In the genomic region with DNA sequence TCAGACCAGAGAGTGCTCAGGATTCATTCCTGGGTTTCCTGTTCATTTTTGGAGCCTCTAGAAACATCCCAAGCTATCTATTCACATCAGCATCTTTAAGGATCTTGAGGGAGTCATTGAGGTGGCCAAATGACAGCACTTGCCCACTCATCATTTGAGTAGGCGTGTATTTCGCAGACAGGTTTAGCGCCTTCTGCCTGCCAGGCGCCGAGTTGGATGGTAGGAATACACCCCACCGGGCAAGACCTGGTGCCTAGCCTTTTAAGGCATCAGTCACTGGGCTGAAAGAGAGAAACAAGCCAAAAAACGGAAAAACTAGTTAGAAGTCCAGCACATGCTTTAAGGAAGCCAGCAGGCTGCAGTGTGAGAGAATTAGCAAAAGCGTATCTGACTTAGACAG, we compare ENCODE assay signal across 17 cellular contexts. TPM values are rescaled to one million over a fixed set of nuclear protein-coding genes. Genes with fewer than 3 reads are reported as not detected.
DNase-seq lines count a peak whose midpoint lies in the region; ATAC-seq and TF ChIP-seq lines count a peak whose summit lies in the region.
"Had no signal": no experiment of that assay in that cellular context is flagged by ENCODE, and none has a peak within 500 bp of the region (broad histone marks: within the 10 kb centered on the region; RNA-seq: fewer than 3 reads in every experiment).

No MANE protein-coding gene starts in this region.

- H3K27me3 ChIP-seq in osteoblast (ENCODE audit: insufficient read depth, low read length) (no peaks in the 10 kb centered on the region), mesenchymal stem cell (ENCODE audit: control insufficient read depth in 1 of 2, insufficient read depth in 1 of 2, low read length in 2 of 2) (no peaks in the 10 kb centered on the region)

- H3K27ac Mint-ChIP-seq in activated naive CD4-positive, alpha-beta T cell treated with anti-CD3 and anti-CD28 coated beads, Interleukin-2, amount 50 U/mL, for 24 hours = peak overlapping the region; percentile 87
- H3K27ac Mint-ChIP-seq in CD14-positive monocyte = peak overlapping the region in 4 of 7 donors; percentile 30 to 69 (median 48)
- H3K27ac Mint-ChIP-seq in IgD-negative memory B cell = peak overlapping the region in 2 of 3 donors; percentile 54 to 83
- no peak overlapping the region for H3K27ac Mint-ChIP-seq in T-cell
- H3K27ac Mint-ChIP-seq: B cell; CD8-positive, alpha-beta T cell; HFFc6 had no signal

- TF ChIP-seq CTCF in CD14-positive monocyte (IDR thresholded peaks at IDR 0.05) (no peak), osteoblast (IDR thresholded peaks at IDR 0.05; ENCODE audit: extremely low read depth, low read depth, low read length) (no peak)

- no peak overlapping the region for H3K4ac ChIP-seq in mesenchymal stem cell (ENCODE audit: low read depth in 1 of 2, low read length in 2 of 2)

- no peak overlapping the region for H2BK12ac ChIP-seq in mesenchymal stem cell (ENCODE audit: low read length in 2 of 2)

- H3K9ac ChIP-seq in mesenchymal stem cell (ENCODE audit: low read length) = no peak overlapping the region

- no peak overlapping the region for H3K4me3 Mint-ChIP-seq in activated naive CD4-positive, alpha-beta T cell treated with anti-CD3 and anti-CD28 coated beads, Interleukin-2, amount 50 U/mL, for 24 hours
- H3K4me3 Mint-ChIP-seq in CD14-positive monocyte (no peak overlapping the region), IgD-negative memory B cell (peak overlapping the region in 1 of 4 donors; percentile 65), T-cell (no peak overlapping the region)
- H3K4me3 Mint-ChIP-seq: B cell; CD8-positive, alpha-beta T cell; HFFc6 had no signal

- H2AFZ ChIP-seq in osteoblast (ENCODE audit: low read length) = no peak overlapping the region
- no peak overlapping the region for H2AFZ ChIP-seq in mesenchymal stem cell (ENCODE audit: low read depth, low read length)

- no peak overlapping the region for H4K91ac ChIP-seq in mesenchymal stem cell (ENCODE audit: low read length)

- no peaks in the 10 kb centered on the region for H3K4me1 ChIP-seq in osteoblast (ENCODE audit: insufficient read depth, low read length)
- peaks cover 11% of the 10 kb centered on the region for H3K4me1 ChIP-seq in mesenchymal stem cell (ENCODE audit: control insufficient read depth, insufficient read depth, low read depth, low read length)
- H3K4me1 ChIP-seq: Caco-2, HAP-1 had no signal

- H3K36me3 ChIP-seq in osteoblast (ENCODE audit: insufficient read depth, low read length) (peaks cover 44% of the 10 kb centered on the region), mesenchymal stem cell (ENCODE audit: control insufficient read depth in 1 of 2, insufficient read depth in 2 of 2, low read depth in 1 of 2, low read length in 2 of 2) (peaks cover 75 to 84% of the 10 kb centered on the region in 2 experiments)

- no peak overlapping the region for H3K18ac ChIP-seq in mesenchymal stem cell (ENCODE audit: low read depth in 1 of 2, low read length in 2 of 2)

- peaks cover 4% of the 10 kb centered on the region for H3K9me3 ChIP-seq in osteoblast (ENCODE audit: low read depth, low read length)
- H3K9me3 ChIP-seq in mesenchymal stem cell (ENCODE audit: control insufficient read depth, low read length) = peaks cover 9% of the 10 kb centered on the region
- H3K9me3 ChIP-seq: Caco-2, HAP-1 had no signal

- no peak for ATAC-seq in HG02885 (IDR thresholded peaks at IDR 0.05; ENCODE audit: poor library complexity, unreplicated experiment)
- ATAC-seq in T-cell (replicated peaks in 1 of 4) = no peak
- ATAC-seq: CD8-positive, alpha-beta T cell had no signal

- H3K36me3 Mint-ChIP-seq in activated naive CD4-positive, alpha-beta T cell treated with anti-CD3 and anti-CD28 coated beads, Interleukin-2, amount 50 U/mL, for 24 hours = peaks cover 25% of the 10 kb centered on the region
- peaks cover 80 to 96% of the 10 kb centered on the region in 2 donors for H3K36me3 Mint-ChIP-seq in CD14-positive monocyte
- peaks cover 23% of the 10 kb centered on the region for H3K36me3 Mint-ChIP-seq in IgD-negative memory B cell
- peaks cover 61% of the 10 kb centered on the region for H3K36me3 Mint-ChIP-seq in T-cell

- no peak overlapping the region for H2AK5ac ChIP-seq in mesenchymal stem cell (ENCODE audit: low read length, severe bottlenecking)

- H4K20me1 ChIP-seq in osteoblast (ENCODE audit: insufficient read depth, low read length) = no peaks in the 10 kb centered on the region

- H3K4me2 ChIP-seq in osteoblast (ENCODE audit: insufficient read depth, low read length) = no peak overlapping the region
- no peak overlapping the region for H3K4me2 ChIP-seq in mesenchymal stem cell (ENCODE audit: low read length, poor library complexity, severe bottlenecking)

- H3K27me3 Mint-ChIP-seq in activated naive CD4-positive, alpha-beta T cell treated with anti-CD3 and anti-CD28 coated beads, Interleukin-2, amount 50 U/mL, for 24 hours = no peaks in the 10 kb centered on the region
- H3K27me3 Mint-ChIP-seq in CD14-positive monocyte (ENCODE audit: low read depth in 3 of 3) (no peaks in the 10 kb centered on the region), IgD-negative memory B cell (no peaks in the 10 kb centered on the region), T-cell (no peaks in the 10 kb centered on the region)
- H3K27me3 Mint-ChIP-seq: B cell had no signal

- no peak overlapping the region for H3K14ac ChIP-seq in mesenchymal stem cell (ENCODE audit: low read length in 2 of 2)

- intact Hi-C loops in CD14-positive monocyte (cut with micrococcal nuclease) = no loop called here

- H3K23ac ChIP-seq in mesenchymal stem cell (ENCODE audit: low read length in 2 of 2) = no peak overlapping the region

- H3K27ac ChIP-seq in osteoblast (ENCODE audit: low read depth, low read length) (no peak overlapping the region), mesenchymal stem cell (ENCODE audit: low read length, poor library complexity, severe bottlenecking) (no peak overlapping the region)
- H3K27ac ChIP-seq: HL-60 had no signal

- H2BK5ac ChIP-seq in mesenchymal stem cell (ENCODE audit: low read depth, low read length, poor library complexity, severe bottlenecking) = no peak overlapping the region

- peaks cover 44% of the 10 kb centered on the region for H3K79me2 ChIP-seq in osteoblast (ENCODE audit: insufficient read depth, low read length)

- no peak overlapping the region for H4K8ac ChIP-seq in mesenchymal stem cell (ENCODE audit: low read length)

- H2BK15ac ChIP-seq in mesenchymal stem cell (ENCODE audit: low read depth, poor library complexity, severe bottlenecking) = no peak overlapping the region

- over 99% methylated on average over 8 of the region's 8 CpGs for WGBS in mesenchymal stem cell

- H2BK120ac ChIP-seq in mesenchymal stem cell (ENCODE audit: low read depth, low read length) = no peak overlapping the region

- peaks cover 50% of the 10 kb centered on the region for H3K79me1 ChIP-seq in mesenchymal stem cell (replicated peaks; ENCODE audit: low read length, poor library complexity, severe bottlenecking)

- peaks cover 39% of the 10 kb centered on the region for H3K4me1 Mint-ChIP-seq in activated naive CD4-positive, alpha-beta T cell treated with anti-CD3 and anti-CD28 coated beads, Interleukin-2, amount 50 U/mL, for 24 hours
- no peaks in the 10 kb centered on the region for H3K4me1 Mint-ChIP-seq in CD14-positive monocyte
- H3K4me1 Mint-ChIP-seq in IgD-negative memory B cell = peaks cover 4 to 10% (median 5%) of the 10 kb centered on the region in 3 donors
- peaks cover 27 to 44% (median 27%) of the 10 kb centered on the region in 3 donors for H3K4me1 Mint-ChIP-seq in T-cell

- CTCF ChIA-PET in T-cell (lab: Charles Lee) = no interaction called here

- POLR2A ChIA-PET in T-cell (lab: Charles Lee) = no interaction called here

- H3K4me3 ChIP-seq in osteoblast (ENCODE audit: insufficient read depth, low read length) (no peak overlapping the region), mesenchymal stem cell (ENCODE audit: insufficient read depth in 1 of 2, low read depth in 1 of 2, low read length in 2 of 2) (no peak overlapping the region)
- H3K4me3 ChIP-seq: HAP-1 had no signal

- H3K9me3 Mint-ChIP-seq in activated naive CD4-positive, alpha-beta T cell treated with anti-CD3 and anti-CD28 coated beads, Interleukin-2, amount 50 U/mL, for 24 hours = no peaks in the 10 kb centered on the region
- peaks cover 8 to 18% (median 10%) of the 10 kb centered on the region in 7 donors for H3K9me3 Mint-ChIP-seq in CD14-positive monocyte
- H3K9me3 Mint-ChIP-seq in IgD-negative memory B cell = peaks cover 0 to 9% (median 5%) of the 10 kb centered on the region in 3 donors
- peaks cover 0 to 5% (median 0%) of the 10 kb centered on the region in 3 donors for H3K9me3 Mint-ChIP-seq in T-cell
- H3K9me3 Mint-ChIP-seq: CD8-positive, alpha-beta T cell had no signal

- no peak for DNase-seq in activated naive CD4-positive, alpha-beta T cell treated with anti-CD3 and anti-CD28 coated beads, Interleukin-2, amount 50 U/mL, for 16 hours
- no peak for DNase-seq in CD14-positive monocyte (ENCODE audit: low spot score)
- peak; percentile 54 for DNase-seq in osteoblast (ENCODE audit: insufficient read length, low spot score, missing footprints)
- DNase-seq in T-cell = no peak
- DNase-seq in mesenchymal stem cell = no peak
- DNase-seq: C1 segment of cervical spinal cord; Caco-2; CD8-positive, alpha-beta T cell; DMS53; GF-D8; HFFc6 had no signal

RNA-seq across cellular contexts. Expression of a gene that starts 33.8 kb away (rescaled TPM):
- polyA plus RNA-seq in CD14-positive monocyte (1 to 10 TPM; 1.4 to 3.0 TPM), IgD-negative memory B cell (2.8 TPM)
- total RNA-seq in osteoblast (2.9 and 4.1 TPM in 2 replicates), T-cell (1 to 10 TPM in 1 of 5 donors, under 1 TPM in 3, not detected in 1; 0.35 to 1.1 (median 0.67) TPM)
- 0.87 TPM for polyA plus RNA-seq in mesenchymal stem cell (2013, experiment 1 of 2)
- 0.90 TPM for polyA plus RNA-seq in mesenchymal stem cell (2013, experiment 2 of 2)
- total RNA-seq: CD8-positive, alpha-beta T cell had no signal

Comparison
In these comparisons a context has a peak if more than half of its experiments do, and no peak if none do; other contexts are left out.
1. H3K27ac Mint-ChIP-seq: peak in activated naive CD4-positive, alpha-beta T cell treated with anti-CD3 and anti-CD28 coated beads, Interleukin-2, amount 50 U/mL, for 24 hours (single experiment), CD14-positive monocyte (4 of 7) and IgD-negative memory B cell (2 of 3); none in T-cell (0 of 2).